25 cellular contexts compared by ENCODE assay signal in genomic region chr2:178380763-178381162, GRCh38.
A peak's percentile ranks its signal among the peaks of the same experiment; 100 is the strongest.
DNase-seq lines count a peak whose midpoint lies in the region; ATAC-seq, FAIRE-seq and TF ChIP-seq lines count a peak whose summit lies in the region.
"Had no signal": no experiment of that assay in that cellular context is flagged by ENCODE, and none has a peak within 500 bp of the region (broad histone marks: within the 10 kb centered on the region; RNA-seq: fewer than 3 reads in every experiment).

No MANE protein-coding gene starts in this region.

- RAD21 ChIA-PET in GM12878 (lab: Charles Lee; ENCODE audit: unreplicated experiment), result no interaction called here

- intact Hi-C loops in activated CD4-positive, alpha-beta T cell treated with anti-CD3 and anti-CD28 coated beads for 36 hours (cut with DNase I, micrococcal nuclease), result no loop called here
- intact Hi-C loops in GM12878 (cut with micrococcal nuclease; ENCODE audit: unreplicated experiment), result no loop called here

- no TSS peak for BruUV-seq in GM12878 (replicated peaks; lab: Mats Ljungman, UMichigan)

- no peaks in the 10 kb centered on the region for H3K9me3 ChIP-seq in Loucy (ENCODE audit: insufficient read depth, low read depth, low read length)
- no peaks in the 10 kb centered on the region for H3K9me3 ChIP-seq in GM12878 (replicated peaks; ENCODE audit: control insufficient read depth, insufficient read depth, low read length)
- no peaks in the 10 kb centered on the region for H3K9me3 ChIP-seq in right atrium auricular region
- H3K9me3 ChIP-seq: A549; BE2C; BLaER1 treated with 17β-estradiol and CSF1 and Interleukin-3, amounts not matched to agents 10 nM and 100 nM had no signal

- no peak overlapping the region for H3K27ac Mint-ChIP-seq in activated CD4-positive, alpha-beta T cell treated with anti-CD3 and anti-CD28 coated beads for 36 hours
- H3K27ac Mint-ChIP-seq: CD14-positive monocyte; CD4-positive, alpha-beta T cell; CD8-positive, alpha-beta memory T cell; GM23338; H9 had no signal

- peaks cover 22% of the 10 kb centered on the region for H3K27me3 Mint-ChIP-seq in activated CD4-positive, alpha-beta T cell treated with anti-CD3 and anti-CD28 coated beads for 36 hours

- DNase-seq in activated CD4-positive, alpha-beta T cell treated with anti-CD3 and anti-CD28 coated beads for 36 hours, result no peak
- DNase-seq in activated CD4-positive, alpha-beta T cell treated with anti-CD3 and anti-CD28 coated beads, Interleukin-2, amount 50 U/mL, for 4 hours, result no peak
- DNase-seq in GM12878 (ENCODE audit: low read depth, low spot score) (no peak), right atrium auricular region (ENCODE audit: low spot score) (no peak)
- DNase-seq: 8988T; ACHN; AML-193; BE2C; CD4-positive, alpha-beta T cell; CD8-positive, alpha-beta memory T cell; DMS 273 treated with DMSO at 0.1 percent for 48 hours; DMS53; DMS79 treated with DMSO at 0.1 percent for 48 hours; GF-D8; H9 had no signal

- no peak overlapping the region for H3K4me2 ChIP-seq in Loucy (ENCODE audit: low read depth, low read length, poor library complexity, severe bottlenecking)
- no peak overlapping the region for H3K4me2 ChIP-seq in GM12878 (ENCODE audit: control insufficient read depth, insufficient read depth)
- H3K4me2 ChIP-seq: A549; BLaER1 treated with 17β-estradiol and CSF1 and Interleukin-3, amounts not matched to agents 10 nM and 100 nM; GM23338 had no signal

- TF ChIP-seq POLR2A in GM12878 (IDR thresholded peaks at IDR 0.05; ENCODE audit: low read depth, low read length), result no peak

- no peaks in the 10 kb centered on the region for H3K4me1 Mint-ChIP-seq in activated CD4-positive, alpha-beta T cell treated with anti-CD3 and anti-CD28 coated beads for 36 hours
- H3K4me1 Mint-ChIP-seq: CD14-positive monocyte; CD8-positive, alpha-beta memory T cell had no signal

- CTCF ChIA-PET in activated CD4-positive, alpha-beta T cell treated with anti-CD3 and anti-CD28 coated beads for 36 hours (lab: Charles Lee), result interaction anchor here (1.2 kb wide), 1 partner anchor 34 kb away, joined by 4 read pairs; no protein-coding TSS in a partner anchor
- CTCF ChIA-PET in GM12878 (lab: Yijun Ruan, JAX), result no interaction called here

- peak overlapping the region; percentile 39; the same call in 1 of the 2 replicates for H2AFZ ChIP-seq in Loucy (ENCODE audit: low read length)
- H2AFZ ChIP-seq in GM12878 (ENCODE audit: control insufficient read depth, low read depth, low read length), result no peak overlapping the region
- H2AFZ ChIP-seq: GM23338 had no signal

- H3K27ac ChIP-seq in GM12878 (ENCODE audit: control insufficient read depth, insufficient read depth), result no peak overlapping the region
- no peak overlapping the region for H3K27ac ChIP-seq in right atrium auricular region
- H3K27ac ChIP-seq: A549; BLaER1 treated with 17β-estradiol and CSF1 and Interleukin-3, amounts not matched to agents 10 nM and 100 nM had no signal

- no peak for TF ChIP-seq EP300 in GM12878 (IDR thresholded peaks at IDR 0.05; ENCODE audit: borderline replicate concordance in 1 of 2, control insufficient read depth in 1 of 2, low read depth in 2 of 2, low read length in 2 of 2)

- H3K4me3 ChIP-seq in Loucy (ENCODE audit: low read length, poor library complexity, severe bottlenecking) (no peak overlapping the region), GM12878 (no peak overlapping the region), right atrium auricular region (no peak overlapping the region)
- H3K4me3 ChIP-seq: A549; BLaER1 treated with 17β-estradiol and CSF1 and Interleukin-3, amounts not matched to agents 10 nM and 100 nM; GM23338 had no signal

- H3K27me3 ChIP-seq in Loucy (ENCODE audit: insufficient read depth, low read length, poor library complexity, severe bottlenecking) (no peaks in the 10 kb centered on the region), GM12878 (replicated peaks in 1 of 2; ENCODE audit: control insufficient read depth in 2 of 2, insufficient read depth in 2 of 2, low read length in 1 of 2) (no peaks in the 10 kb centered on the region; a peak in 1 of 4 replicates), right atrium auricular region (no peaks in the 10 kb centered on the region)
- H3K27me3 ChIP-seq: BE2C; BLaER1 treated with 17β-estradiol and CSF1 and Interleukin-3, amounts not matched to agents 10 nM and 100 nM had no signal

- no peak for TF ChIP-seq RAD21 in GM12878 (IDR thresholded peaks at IDR 0.05; ENCODE audit: insufficient read depth, low read depth, low read length)

- H3K4me1 ChIP-seq in Loucy (ENCODE audit: insufficient read depth, low read length, poor library complexity, severe bottlenecking) (no peaks in the 10 kb centered on the region), GM12878 (ENCODE audit: control insufficient read depth, insufficient read depth, low read length) (no peaks in the 10 kb centered on the region), right atrium auricular region (no peaks in the 10 kb centered on the region)
- H3K4me1 ChIP-seq: A549, BE2C had no signal

- no peaks in the 10 kb centered on the region for H3K36me3 Mint-ChIP-seq in activated CD4-positive, alpha-beta T cell treated with anti-CD3 and anti-CD28 coated beads for 36 hours (ENCODE audit: low read depth)
- H3K36me3 Mint-ChIP-seq: CD14-positive monocyte; CD8-positive, alpha-beta memory T cell had no signal

- SMC1A ChIA-PET in GM12878 (lab: Charles Lee; ENCODE audit: uncharacterized antibody, unreplicated experiment), result interaction anchor here (0.8 kb wide), 1 partner anchor 11 kb away, joined by 4 read pairs; no protein-coding TSS in a partner anchor

- TF ChIP-seq CTCF in Loucy (conservative IDR thresholded peaks at IDR 0.05; ENCODE audit: low read length) (no peak), GM12878 (IDR thresholded peaks at IDR 0.05 in 2 of 3, conservative IDR thresholded peaks at IDR 0.05 in 1 of 3; ENCODE audit: control insufficient read depth in 2 of 3, extremely low read depth in 1 of 3, insufficient read depth in 1 of 3, low read depth in 3 of 3, low read length in 3 of 3) (no peak), right atrium auricular region (IDR thresholded peaks at IDR 0.05) (no peak)

- no peak for FAIRE-seq in GM12878 (lab: Jason Lieb, UNC)
- FAIRE-seq: A549, D721Med, GM12892 had no signal

- H3K36me3 ChIP-seq in Loucy (ENCODE audit: insufficient read depth, low read length), result no peaks in the 10 kb centered on the region
- no peaks in the 10 kb centered on the region for H3K36me3 ChIP-seq in GM12878 (ENCODE audit: control insufficient read depth in 2 of 2, insufficient read depth in 2 of 2, low read length in 1 of 2)
- H3K36me3 ChIP-seq in right atrium auricular region, result peaks cover 17% of the 10 kb centered on the region
- H3K36me3 ChIP-seq: BE2C; BLaER1 treated with 17β-estradiol and CSF1 and Interleukin-3, amounts not matched to agents 10 nM and 100 nM had no signal

- H3K9me2 ChIP-seq in Loucy (replicated peaks; ENCODE audit: low read depth, low read length), result no peaks in the 10 kb centered on the region

- ATAC-seq in activated CD4-positive, alpha-beta T cell treated with anti-CD3 and anti-CD28 coated beads for 36 hours, result peak; percentile 58
- peak; percentile 59 for ATAC-seq in GM18868 (IDR thresholded peaks at IDR 0.05; ENCODE audit: unreplicated experiment)
- peak; percentile 30; the same call in 1 of the 3 replicates for ATAC-seq in GM12878
- ATAC-seq in HG03457 (IDR thresholded peaks at IDR 0.05; ENCODE audit: unreplicated experiment), result no peak
- ATAC-seq: A549, GM23338, HCT116 had no signal

- H3F3A ChIP-seq in Loucy (ENCODE audit: low read depth), result no peaks in the 10 kb centered on the region

- in situ Hi-C loops in GM12878 (cut with MboI), result no loop called here

- H3K4me3 Mint-ChIP-seq in activated CD4-positive, alpha-beta T cell treated with anti-CD3 and anti-CD28 coated beads for 36 hours, result no peak overlapping the region
- H3K4me3 Mint-ChIP-seq: CD14-positive monocyte; CD4-positive, alpha-beta T cell; CD8-positive, alpha-beta memory T cell; GM23338; H9 had no signal

- H3K79me2 ChIP-seq in Loucy (ENCODE audit: insufficient read depth, low read length) (no peaks in the 10 kb centered on the region), GM12878 (ENCODE audit: control insufficient read depth, insufficient read depth, low read length) (no peaks in the 10 kb centered on the region)

- H4K20me1 ChIP-seq in Loucy (ENCODE audit: insufficient read depth, low read length, poor library complexity, severe bottlenecking) (no peaks in the 10 kb centered on the region), GM12878 (ENCODE audit: control insufficient read depth, insufficient read depth) (no peaks in the 10 kb centered on the region)
- H4K20me1 ChIP-seq: BLaER1 treated with 17β-estradiol and CSF1 and Interleukin-3, amounts not matched to agents 10 nM and 100 nM had no signal

- WGBS in GM12878 (ENCODE audit: insufficient coverage, insufficient replicate concordance, low lambda C conversion rate, missing lambda C conversion rate), result 3% methylated on average over 1 of the region's 1 CpG

- no peaks in the 10 kb centered on the region for H3K9me3 Mint-ChIP-seq in activated CD4-positive, alpha-beta T cell treated with anti-CD3 and anti-CD28 coated beads for 36 hours (ENCODE audit: low read depth)
- H3K9me3 Mint-ChIP-seq: CD4-positive, alpha-beta T cell; CD8-positive, alpha-beta memory T cell; GM23338; H9 had no signal

- no peak overlapping the region for H3K9ac ChIP-seq in Loucy (ENCODE audit: low read depth, low read length, poor library complexity, severe bottlenecking)
- H3K9ac ChIP-seq in GM12878 (ENCODE audit: control insufficient read depth, insufficient read depth, low read length), result no peak overlapping the region
- H3K9ac ChIP-seq: BLaER1 treated with 17β-estradiol and CSF1 and Interleukin-3, amounts not matched to agents 10 nM and 100 nM had no signal

- POLR2A ChIA-PET in activated CD4-positive, alpha-beta T cell treated with anti-CD3 and anti-CD28 coated beads for 36 hours (lab: Charles Lee), result interaction anchor here (0.6 kb wide), 1 partner anchor 352 kb away, joined by 3 read pairs; no protein-coding TSS in a partner anchor
- POLR2A ChIA-PET in GM12878 (lab: Charles Lee), result no interaction called here

TF ChIP-seq in GM12878, 131 proteins besides CTCF, POLR2A, EP300 and RAD21:
- TF ChIP-seq HDAC2 (IDR thresholded peaks at IDR 0.05), result no peak
- TF ChIP-seq ATF3 (IDR thresholded peaks at IDR 0.05; ENCODE audit: borderline replicate concordance, extremely low read depth, low read depth, low read length), result no peak
- TF ChIP-seq PAX8 (IDR thresholded peaks at IDR 0.05), result no peak
- peak; percentile 34; the same call in 1 of the 2 replicates for TF ChIP-seq JUNB (IDR thresholded peaks at IDR 0.05)
